Comparison of ENCODE assay signal across 1 cellular context in genomic region chr14:101961011-101961721, GRCh38.
TF ChIP-seq lines count a peak whose summit lies in the region.

No MANE protein-coding gene starts in this region.

TF ChIP-seq in HepG2, 621 proteins besides CTCF, POLR2A, EP300 and RAD21 (continued from another document and continues in another):
- no peak for TF ChIP-seq ZBTB10 (CRISPR knock-in tag; IDR thresholded peaks at IDR 0.05; ENCODE audit: borderline replicate concordance)
- TF ChIP-seq ZNF318 (CRISPR knock-in tag; IDR thresholded peaks at IDR 0.05): no peak
- TF ChIP-seq CBX2 (IDR thresholded peaks at IDR 0.05; ENCODE audit: low read depth, low read length): no peak
- TF ChIP-seq CBX2 (CRISPR knock-in tag; IDR thresholded peaks at IDR 0.05; ENCODE audit: low read depth): no peak
- no peak for TF ChIP-seq ZNF766 (CRISPR knock-in tag; IDR thresholded peaks at IDR 0.05; ENCODE audit: borderline replicate concordance)
- TF ChIP-seq ZNF629 (CRISPR knock-in tag; conservative IDR thresholded peaks at IDR 0.05): 0 out of 2 replicates have a peak, but pooled peaks have one; percentile 15
- TF ChIP-seq ZNF672 (CRISPR knock-in tag; IDR thresholded peaks at IDR 0.05): no peak
- no peak for TF ChIP-seq POLR2AphosphoS2 (IDR thresholded peaks at IDR 0.05; ENCODE audit: low read depth, low read length)
- TF ChIP-seq ZMYM4 (CRISPR knock-in tag; IDR thresholded peaks at IDR 0.05): no peak; the same call in 1 of the 2 replicates
- peak; percentile 83 for TF ChIP-seq THAP11 (CRISPR knock-in tag; IDR thresholded peaks at IDR 0.05)
- TF ChIP-seq THAP7 (CRISPR knock-in tag; IDR thresholded peaks at IDR 0.05): peak; percentile 28; the same call in 1 of the 2 replicates
- no peak for TF ChIP-seq EED (CRISPR knock-in tag; IDR thresholded peaks at IDR 0.05)
- TF ChIP-seq ZNF639 (CRISPR knock-in tag; conservative IDR thresholded peaks at IDR 0.05): 0 out of 2 replicates have a peak, but pooled peaks have one; percentile 55
- TF ChIP-seq CSRNP1 (CRISPR knock-in tag; IDR thresholded peaks at IDR 0.05): no peak
- TF ChIP-seq TP53 (CRISPR knock-in tag; conservative IDR thresholded peaks at IDR 0.05): no peak
- no peak for TF ChIP-seq TBL1XR1 (IDR thresholded peaks at IDR 0.05; ENCODE audit: borderline replicate concordance, low read length, partially characterized antibody)
- TF ChIP-seq ARID2 (CRISPR knock-in tag; IDR thresholded peaks at IDR 0.05; ENCODE audit: borderline replicate concordance): no peak
- no peak for TF ChIP-seq AFF4 (CRISPR knock-in tag; IDR thresholded peaks at IDR 0.05)
- TF ChIP-seq RCOR2 (CRISPR knock-in tag; IDR thresholded peaks at IDR 0.05): no peak
- TF ChIP-seq ZNF337 (CRISPR knock-in tag; IDR thresholded peaks at IDR 0.05; ENCODE audit: borderline replicate concordance, low read depth): no peak
- TF ChIP-seq NR2F6 (IDR thresholded peaks at IDR 0.05): no peak
- TF ChIP-seq NR2F6 (CRISPR knock-in tag; IDR thresholded peaks at IDR 0.05): peak; percentile 34; the same call in 1 of the 2 replicates
- TF ChIP-seq DPF2 (CRISPR knock-in tag; IDR thresholded peaks at IDR 0.05; ENCODE audit: borderline replicate concordance, low read depth): no peak
- TF ChIP-seq HOXA7 (CRISPR knock-in tag; IDR thresholded peaks at IDR 0.05): no peak
- TF ChIP-seq ARNTL (CRISPR knock-in tag; IDR thresholded peaks at IDR 0.05): no peak
- TF ChIP-seq ZNF784 (CRISPR knock-in tag; IDR thresholded peaks at IDR 0.05; ENCODE audit: borderline replicate concordance): no peak
- TF ChIP-seq ZNF18 (CRISPR knock-in tag; IDR thresholded peaks at IDR 0.05; ENCODE audit: insufficient replicate concordance): no peak
- peak; percentile 88 for TF ChIP-seq TEAD3 (CRISPR knock-in tag; optimal IDR thresholded peaks at IDR 0.05; ENCODE audit: borderline replicate concordance)
- TF ChIP-seq ETV6 (CRISPR knock-in tag; conservative IDR thresholded peaks at IDR 0.05): no peak
- TF ChIP-seq ZNF800 (CRISPR knock-in tag; IDR thresholded peaks at IDR 0.05): peak; percentile 45; the same call in 1 of the 2 replicates
